9 cellular contexts compared by ENCODE assay signal in the genomic region with DNA sequence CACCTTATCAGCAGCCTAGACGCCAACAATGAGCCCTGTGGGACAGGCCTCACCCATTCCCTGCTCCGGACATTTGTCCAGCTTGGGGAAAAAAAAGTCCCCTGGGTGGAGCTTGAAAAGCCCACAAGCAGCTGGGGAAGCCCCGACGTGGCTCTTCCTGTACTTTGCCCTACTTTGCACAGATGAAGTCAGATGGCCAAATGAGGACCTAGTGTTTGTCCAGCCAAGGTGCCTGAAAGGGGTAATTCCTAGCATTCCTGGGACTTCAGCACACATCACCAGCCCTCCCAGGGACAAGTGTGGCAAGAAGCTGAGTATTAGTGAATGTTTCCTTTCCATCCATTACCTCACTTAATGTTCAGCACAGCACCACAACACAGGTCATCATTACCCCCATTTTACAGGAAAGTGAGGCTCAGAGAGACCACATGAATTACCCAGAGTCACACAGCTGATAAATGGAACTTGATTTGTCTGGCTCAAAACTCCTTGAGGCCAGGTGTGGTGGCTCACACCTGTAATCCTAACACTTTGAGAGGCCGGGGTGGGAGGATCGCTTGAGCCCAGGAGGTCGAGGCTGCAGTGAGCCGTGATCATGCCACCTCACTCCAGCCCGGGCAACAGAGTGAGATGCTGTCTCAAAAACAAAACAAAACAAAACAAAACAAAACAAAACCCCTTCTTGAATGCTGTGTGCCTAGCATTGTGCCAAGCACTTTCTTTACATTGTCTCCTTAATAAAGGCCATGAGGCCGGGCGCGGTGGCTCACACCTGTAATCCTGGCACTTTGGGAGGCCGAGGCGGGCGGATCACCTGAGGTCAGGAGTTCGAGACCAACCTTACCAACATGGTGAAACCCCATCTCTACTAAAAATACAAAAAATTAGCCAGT. TPM values are rescaled to one million over a fixed set of nuclear protein-coding genes. Genes with fewer than 3 reads are reported as not detected.
DNase-seq lines count a peak whose midpoint lies in the region; ATAC-seq and TF ChIP-seq lines count a peak whose summit lies in the region.
"Had no signal": no experiment of that assay in that cellular context is flagged by ENCODE, and none has a peak within 500 bp of the region (broad histone marks: within the 10 kb centered on the region; RNA-seq: fewer than 3 reads in every experiment).

No MANE protein-coding gene starts in this region.

- H3K4me3 ChIP-seq in CD8-positive, alpha-beta memory T cell (ENCODE audit: low read length) = no peak overlapping the region
- H3K4me3 ChIP-seq in Panc1 (ENCODE audit: low read depth in 2 of 2, low read length in 2 of 2) (no peak overlapping the region), fibroblast of the aortic adventitia (ENCODE audit: low read depth, low read length) (no peak overlapping the region)

- H3K4me1 ChIP-seq in CD8-positive, alpha-beta memory T cell (ENCODE audit: insufficient read depth, low read length) = peaks cover 10% of the 10 kb centered on the region
- H3K4me1 ChIP-seq in Panc1 (ENCODE audit: control insufficient read depth, insufficient read depth, low read length) = peaks cover 4% of the 10 kb centered on the region; the same call in 1 of the 2 replicates

- BruUV-seq in Panc1 (replicated peaks; lab: Mats Ljungman, UMichigan) = no TSS peak

- no peaks in the 10 kb centered on the region for H3K9me3 ChIP-seq in CD8-positive, alpha-beta memory T cell (ENCODE audit: low read length)
- H3K9me3 ChIP-seq in Panc1 (ENCODE audit: control insufficient read depth, insufficient read depth, low read depth, low read length) = no peaks in the 10 kb centered on the region
- H3K9me3 ChIP-seq: neutrophil had no signal

- no peaks in the 10 kb centered on the region for H3K9me3 Mint-ChIP-seq in CD8-positive, alpha-beta memory T cell

- H3K27ac Mint-ChIP-seq in CD8-positive, alpha-beta memory T cell = peak overlapping the region in 5 of 8 donors; percentile 56 to 89 (median 77)

- H3K27me3 ChIP-seq in CD8-positive, alpha-beta memory T cell (ENCODE audit: insufficient read depth, low read length, poor library complexity, severe bottlenecking) = no peaks in the 10 kb centered on the region
- no peaks in the 10 kb centered on the region for H3K27me3 ChIP-seq in Panc1 (ENCODE audit: control insufficient read depth, insufficient read depth, low read length)

- no peaks in the 10 kb centered on the region for H3K36me3 ChIP-seq in CD8-positive, alpha-beta memory T cell (ENCODE audit: insufficient read depth, low read length)
- H3K36me3 ChIP-seq in Panc1 (ENCODE audit: control insufficient read depth, insufficient read depth, low read length) = no peaks in the 10 kb centered on the region
- H3K36me3 ChIP-seq: neutrophil had no signal

- in situ Hi-C loops in Panc1 (cut with HindIII; ENCODE audit: low pct_unique_long_range_greater_than_20kb, low sequenced_read_pairs) = no loop called here

- intact Hi-C loops in Panc1 (cut with micrococcal nuclease; ENCODE audit: unreplicated experiment) (loop anchor here (5.0 kb wide), 2 partner anchors 68 to 213 kb away; a partner anchor contains a TSS), posterior vena cava (cut with DNase I) (loop anchor here (2.0 to 5.0 kb wide), 2 partner anchors 70 to 83 kb away; no protein-coding TSS in a partner anchor)

- ATAC-seq in Panc1 (no peak), GM19463 (IDR thresholded peaks at IDR 0.05; ENCODE audit: unreplicated experiment) (no peak)

- H3K4me3 Mint-ChIP-seq in CD8-positive, alpha-beta memory T cell = peak overlapping the region in 3 of 7 donors; percentile 28 to 54 (median 33)

- peaks cover 2 to 22% of the 10 kb centered on the region in 2 donors for H3K27me3 Mint-ChIP-seq in CD8-positive, alpha-beta memory T cell

- no peaks in the 10 kb centered on the region for H3K36me3 Mint-ChIP-seq in CD8-positive, alpha-beta memory T cell

- POLR2A ChIA-PET in CD8-positive, alpha-beta memory T cell (lab: Charles Lee) = interaction anchor here (0.7 kb wide), 1 partner anchor 98 kb away, joined by 3 read pairs; no protein-coding TSS in a partner anchor
- POLR2A ChIA-PET in Panc1 (lab: Charles Lee) = no interaction called here

- CTCF ChIA-PET in CD8-positive, alpha-beta memory T cell (lab: Charles Lee) = interaction anchor here (1.0 to 10.0 kb wide), 4 partner anchors 13 to 158 kb away, joined by 3 to 127 read pairs (median 4); a partner anchor contains a TSS
- CTCF ChIA-PET in Panc1 (lab: Charles Lee) = interaction anchor here (0.6 to 1.5 kb wide), 3 partner anchors 24 to 120 kb away, joined by 3 to 8 read pairs (median 4); no protein-coding TSS in a partner anchor

- DNase-seq in CD8-positive, alpha-beta memory T cell = peak in 1 of 5 donors; percentile 19
- DNase-seq in Panc1 (ENCODE audit: low read depth, low spot score) = peak; percentile 46
- DNase-seq in fibroblast of the aortic adventitia (ENCODE audit: low read depth) = peak; percentile 81
- DNase-seq in posterior vena cava (ENCODE audit: low spot score) = peak; percentile 79
- DNase-seq in NCI-H1694 (lab: John Stamatoyannopoulos, UW) = no peak
- no peak for DNase-seq in NCI-H1436 treated with DMSO at 0.1 percent for 48 hours (lab: John Stamatoyannopoulos, UW)
- DNase-seq in activated CD4-positive, alpha-beta T cell treated with anti-CD3 and anti-CD28 coated beads for 1 hour = no peak

- no peak for TF ChIP-seq CTCF in Panc1 (IDR thresholded peaks at IDR 0.05)
- no peak for TF ChIP-seq CTCF in fibroblast of the aortic adventitia (IDR thresholded peaks at IDR 0.05; ENCODE audit: insufficient read depth, low read length)

- H3K4me1 Mint-ChIP-seq in CD8-positive, alpha-beta memory T cell = peaks cover 6 to 11% (median 11%) of the 10 kb centered on the region in 3 donors

- H3K27ac ChIP-seq in CD8-positive, alpha-beta memory T cell (ENCODE audit: low read depth, low read length) = no peak overlapping the region
- H3K27ac ChIP-seq in Panc1 (ENCODE audit: low read length) = peak overlapping the region; percentile 48; the same call in 1 of the 2 replicates
- H3K27ac ChIP-seq: neutrophil had no signal

RNA-seq across cellular contexts. Expression of a gene that starts 19.9 kb away (rescaled TPM):
- under 1 TPM in 1 of 2 experiments, not detected in 1; 0.49 TPM for total RNA-seq in CD8-positive, alpha-beta memory T cell
- polyA plus RNA-seq in CD8-positive, alpha-beta memory T cell = 0.72 TPM
- total RNA-seq in Panc1 (2021; ENCODE audit: unreplicated experiment) = 0.72 TPM
- polyA plus RNA-seq in Panc1 (2012; ENCODE audit: insufficient read length) = 5.0 TPM
- under 0.01 TPM in 1 of 2 replicates, not detected in the other for total RNA-seq in fibroblast of the aortic adventitia (ENCODE audit: low replicate concordance)
- 1 to 10 TPM; 1.7 to 3.8 TPM for total RNA-seq in posterior vena cava

RNA-seq across cellular contexts. Expression of a gene that starts 54.2 kb away (rescaled TPM):
- 10 to 100 TPM; 49.5 to 52.6 TPM for total RNA-seq in CD8-positive, alpha-beta memory T cell
- not detected for polyA plus RNA-seq in CD8-positive, alpha-beta memory T cell
- total RNA-seq in Panc1 (2021; ENCODE audit: unreplicated experiment) (0.39 TPM), fibroblast of the aortic adventitia (ENCODE audit: low replicate concordance) (not detected in 2 replicates), posterior vena cava (under 1 TPM; 0.19 to 0.46 TPM)
- not detected for polyA plus RNA-seq in Panc1 (2012; ENCODE audit: insufficient read length)

RNA-seq across cellular contexts. Expression of a gene that starts 59.4 kb away (rescaled TPM):
- total RNA-seq in CD8-positive, alpha-beta memory T cell = 10 to 100 TPM; 29.9 to 30.1 TPM
- 112 TPM for polyA plus RNA-seq in CD8-positive, alpha-beta memory T cell
- total RNA-seq in Panc1 (2021; ENCODE audit: unreplicated experiment) (47.7 TPM), fibroblast of the aortic adventitia (ENCODE audit: low replicate concordance) (65.3 and 127 TPM in 2 replicates), posterior vena cava (10 to 100 TPM; 48.4 to 49.6 TPM)
- 45.3 TPM for polyA plus RNA-seq in Panc1 (2012; ENCODE audit: insufficient read length)

Comparison
In these comparisons a context has a peak if more than half of its experiments do, and no peak if none do; other contexts are left out.
1. DNase-seq: peak in Panc1 (single experiment), fibroblast of the aortic adventitia (single experiment) and posterior vena cava (single experiment); none in NCI-H1694 (single experiment), NCI-H1436 treated with DMSO at 0.1 percent for 48 hours (single experiment) and activated CD4-positive, alpha-beta T cell treated with anti-CD3 and anti-CD28 coated beads for 1 hour (single experiment).
2. RNA of a gene that starts 54.2 kb away (total RNA-seq): 49.5 to 52.6 TPM in CD8-positive, alpha-beta memory T cell; 0.19 to 0.46 TPM in posterior vena cava, 0.39 TPM in Panc1 (single experiment) and not detected in fibroblast of the aortic adventitia; every median in the first group is over 10 times any median in the second.